ENCODE assay signal across 25 cellular contexts in genomic region chr14:38786921-38787320, GRCh38.
"Had no signal": no experiment of that assay in that cellular context is flagged by ENCODE, and none has a peak within 500 bp of the region (broad histone marks: within the 10 kb centered on the region; RNA-seq: fewer than 3 reads in every experiment).

No MANE protein-coding gene starts in this region.

- H3K4me3 ChIP-seq: colonic mucosa, esophagus muscularis mucosa, heart right ventricle, lower lobe of right lung, prostate gland, right atrium auricular region, smooth muscle cell, suprapubic skin, transverse colon, upper lobe of right lung, uterus had no signal

- H3K4me1 ChIP-seq: colonic mucosa, esophagus muscularis mucosa, heart right ventricle, lower lobe of right lung, prostate gland, right atrium auricular region, suprapubic skin, transverse colon, upper lobe of right lung, uterus had no signal

- H3K27ac ChIP-seq: colonic mucosa, esophagus muscularis mucosa, heart right ventricle, lower lobe of right lung, prostate gland, right atrium auricular region, suprapubic skin, transverse colon, upper lobe of right lung, uterus had no signal

- H3K9me3 ChIP-seq: colonic mucosa, esophagus muscularis mucosa, heart right ventricle, lower lobe of right lung, prostate gland, right atrium auricular region, suprapubic skin, transverse colon, upper lobe of right lung, uterus had no signal

- DNase-seq: colonic mucosa; effector memory CD4-positive, alpha-beta T cell; foreskin melanocyte; glutamatergic neuron; heart right ventricle; hippocampal formation; left ventricle myocardium superior; lower lobe of right lung; naive thymus-derived CD8-positive, alpha-beta T cell; nephron progenitor cell; nucleus accumbens; stimulated activated CD4-positive, alpha-beta T cell treated with anti-CD3 and anti-CD28 coated beads, Interleukin-12 subunit alpha, Interleukin-12 subunit beta, amount 100 ng/mL, for 4 hours; stimulated activated CD4-positive, alpha-beta T cell treated with anti-CD3 and anti-CD28 coated beads, Interleukin-1b, Interleukin-23, amount 100 ng/mL, for 48 hours; stimulated activated CD4-positive, alpha-beta T cell treated with anti-CD3 and anti-CD28 coated beads, Interleukin-4, amount 100 ng/mL, for 1 hour; stimulated activated CD8-positive, alpha-beta memory T cell treated with anti-CD3 and anti-CD28 coated beads, Interleukin-4, amount 100 ng/mL, for 48 hours; stimulated activated naive CD4-positive, alpha-beta T cell; stimulated activated naive CD8-positive, alpha-beta T cell treated with anti-CD3 and anti-CD28 coated beads, Interleukin-15, amount 100 ng/mL, for 72 hours; transverse colon; upper lobe of right lung; uterus had no signal

- H3K4me2 ChIP-seq: smooth muscle cell had no signal

- H3K36me3 ChIP-seq: colonic mucosa, esophagus muscularis mucosa, heart right ventricle, lower lobe of right lung, prostate gland, right atrium auricular region, suprapubic skin, transverse colon, upper lobe of right lung, uterus had no signal

- H3K27me3 ChIP-seq: colonic mucosa, esophagus muscularis mucosa, heart right ventricle, right atrium auricular region, suprapubic skin, transverse colon, upper lobe of right lung, uterus had no signal
